In genomic region chr20:49219924-49220831, GRCh38 we compare ENCODE assay signal across 8 cellular contexts. TPM values are rescaled to one million over a fixed set of nuclear protein-coding genes. Genes with fewer than 3 reads are reported as not detected.
A peak's percentile ranks its signal among the peaks of the same experiment; 100 is the strongest.
DNase-seq lines count a peak whose midpoint lies in the region; ATAC-seq and TF ChIP-seq lines count a peak whose summit lies in the region.

No MANE protein-coding gene starts in this region.

- H2AFZ ChIP-seq in mesenchymal stem cell (ENCODE audit: low read depth, low read length): no peak overlapping the region

- TF ChIP-seq CTCF in breast epithelium (IDR thresholded peaks at IDR 0.05) (no peak), uterus (IDR thresholded peaks at IDR 0.05) (no peak)

- peak overlapping the region; percentile 70 for H4K91ac ChIP-seq in mesenchymal stem cell (ENCODE audit: low read length)

- no peak overlapping the region for H2BK5ac ChIP-seq in mesenchymal stem cell (ENCODE audit: low read depth, low read length, poor library complexity, severe bottlenecking)

- H3K27ac ChIP-seq in breast epithelium (peak overlapping the region; percentile 90 to 93), mesenchymal stem cell (ENCODE audit: low read length, poor library complexity, severe bottlenecking) (no peak overlapping the region), uterus (peak overlapping the region; percentile 86 to 92)

- peak overlapping the region; percentile 64 for H3K4me2 ChIP-seq in mesenchymal stem cell (ENCODE audit: low read length, poor library complexity, severe bottlenecking)

- H4K8ac ChIP-seq in mesenchymal stem cell (ENCODE audit: low read length): no peak overlapping the region

- no peak overlapping the region for H2BK120ac ChIP-seq in mesenchymal stem cell (ENCODE audit: low read depth, low read length)

- no peak overlapping the region for H2BK12ac ChIP-seq in mesenchymal stem cell (ENCODE audit: low read length in 2 of 2)

- no peak overlapping the region for H3K23ac ChIP-seq in mesenchymal stem cell (ENCODE audit: low read length in 2 of 2)

- H3K14ac ChIP-seq in mesenchymal stem cell (ENCODE audit: low read length in 2 of 2): peak overlapping the region in 1 of 2 experiments; percentile 19

- peak overlapping the region in 1 of 2 experiments; percentile 44 for H3K4ac ChIP-seq in mesenchymal stem cell (ENCODE audit: low read depth in 1 of 2, low read length in 2 of 2)

- H3K9me3 ChIP-seq in breast epithelium: no peaks in the 10 kb centered on the region
- no peaks in the 10 kb centered on the region for H3K9me3 ChIP-seq in mesenchymal stem cell (ENCODE audit: control insufficient read depth, low read length)
- H3K9me3 ChIP-seq in uterus: no peaks in the 10 kb centered on the region

- H3K4me3 ChIP-seq in breast epithelium: peak overlapping the region; percentile 69 to 79 (median 77)
- H3K4me3 ChIP-seq in mesenchymal stem cell (ENCODE audit: insufficient read depth in 1 of 2, low read depth in 1 of 2, low read length in 2 of 2): peak overlapping the region; percentile 80 to 96
- peak overlapping the region; percentile 76 to 89 for H3K4me3 ChIP-seq in uterus

- intact Hi-C loops in Right ventricle myocardium inferior (cut with DNase I): loop anchor here (2.0 kb wide), 1 partner anchor 31 kb away; the partner anchor contains the start of gene STAU1
- intact Hi-C loops in left cardiac atrium (cut with DNase I): loop anchor here (5.0 kb wide), 2 partner anchors 38 to 88 kb away; no protein-coding TSS in a partner anchor
- intact Hi-C loops in breast epithelium (cut with DNase I; ENCODE audit: low total_unique reads): no loop called here
- intact Hi-C loops in uterus (cut with DNase I; ENCODE audit: low total_unique reads): loop anchor here (5.0 kb wide), 1 partner anchor 88 kb away; no protein-coding TSS in a partner anchor

- H3K79me1 ChIP-seq in mesenchymal stem cell (replicated peaks; ENCODE audit: low read length, poor library complexity, severe bottlenecking): peaks cover 19% of the 10 kb centered on the region

- 75% methylated on average over 25 of the region's 28 CpGs for WGBS in mesenchymal stem cell

- H3K36me3 ChIP-seq in breast epithelium (no peaks in the 10 kb centered on the region), mesenchymal stem cell (ENCODE audit: control insufficient read depth in 1 of 2, insufficient read depth in 2 of 2, low read depth in 1 of 2, low read length in 2 of 2) (peaks cover 35 to 37% of the 10 kb centered on the region in 2 experiments), uterus (no peaks in the 10 kb centered on the region)

- H2AK5ac ChIP-seq in mesenchymal stem cell (ENCODE audit: low read length, severe bottlenecking): no peak overlapping the region

- TF ChIP-seq POLR2A in breast epithelium (IDR thresholded peaks at IDR 0.05): no peak
- no peak for TF ChIP-seq POLR2A in uterus (IDR thresholded peaks at IDR 0.05)

- no peak overlapping the region for H3K18ac ChIP-seq in mesenchymal stem cell (ENCODE audit: low read depth in 1 of 2, low read length in 2 of 2)

- peak; percentile 52 for DNase-seq in Right ventricle myocardium inferior (ENCODE audit: missing footprints)
- no peak for DNase-seq in left cardiac atrium
- no peak for DNase-seq in breast epithelium (ENCODE audit: low spot score in 2 of 2)
- peak; percentile 14 for DNase-seq in mesenchymal stem cell
- peak in 1 of 2 donors; percentile 18 for DNase-seq in uterus
- DNase-seq in GDM1 (lab: John Stamatoyannopoulos, UW): no peak

- peak overlapping the region; percentile 93 for H3K9ac ChIP-seq in mesenchymal stem cell (ENCODE audit: low read length)

- peaks cover 3 to 7% of the 10 kb centered on the region in 2 donors for H3K4me1 ChIP-seq in breast epithelium
- peaks cover 9% of the 10 kb centered on the region for H3K4me1 ChIP-seq in mesenchymal stem cell (ENCODE audit: control insufficient read depth, insufficient read depth, low read depth, low read length)
- no peaks in the 10 kb centered on the region for H3K4me1 ChIP-seq in uterus

- ATAC-seq in Right ventricle myocardium inferior: peak; percentile 1
- no peak for ATAC-seq in left cardiac atrium
- ATAC-seq in HG03095 (IDR thresholded peaks at IDR 0.05; ENCODE audit: unreplicated experiment): no peak
- ATAC-seq in GM19324 (IDR thresholded peaks at IDR 0.05; ENCODE audit: low FRiP score, unreplicated experiment): no peak

- no peaks in the 10 kb centered on the region for H3K27me3 ChIP-seq in breast epithelium
- no peaks in the 10 kb centered on the region for H3K27me3 ChIP-seq in mesenchymal stem cell (ENCODE audit: control insufficient read depth in 1 of 2, insufficient read depth in 1 of 2, low read length in 2 of 2)
- H3K27me3 ChIP-seq in uterus: no peaks in the 10 kb centered on the region

- H2BK15ac ChIP-seq in mesenchymal stem cell (ENCODE audit: low read depth, poor library complexity, severe bottlenecking): no peak overlapping the region

RNA-seq across cellular contexts. Expression of gene DDX27, which starts 1.0 kb away (rescaled TPM):
- total RNA-seq in Right ventricle myocardium inferior (15.8 TPM), left cardiac atrium (10 to 100 TPM; 13.3 to 19.0 TPM), breast epithelium (10 to 100 TPM; 28.5 to 35.1 (median 34.8) TPM), uterus (10 to 100 TPM; 11.8 to 35.8 (median 26.5) TPM)
- 34.0 TPM for polyA plus RNA-seq in mesenchymal stem cell (2013, experiment 1 of 2)
- polyA plus RNA-seq in mesenchymal stem cell (2013, experiment 2 of 2): 31.9 TPM

RNA-seq across cellular contexts. Expression of gene STAU1, which starts 32.0 kb away (rescaled TPM):
- total RNA-seq in Right ventricle myocardium inferior (60.7 TPM), left cardiac atrium (10 to 100 TPM; 48.7 to 61.8 TPM), breast epithelium (10 to 100 TPM; 79.8 to 85.2 (median 79.9) TPM), uterus (10 to 100 TPM; 52.6 to 97.1 (median 73.3) TPM)
- polyA plus RNA-seq in mesenchymal stem cell (2013, experiment 1 of 2): 80.8 TPM
- polyA plus RNA-seq in mesenchymal stem cell (2013, experiment 2 of 2): 80.1 TPM

RNA-seq across cellular contexts. Expression of gene ZNFX1, which starts 57.7 kb away (rescaled TPM):
- 21.0 TPM for total RNA-seq in Right ventricle myocardium inferior
- total RNA-seq in left cardiac atrium: 10 to 100 TPM; 20.3 to 24.5 TPM
- 10 to 100 TPM; 36.3 to 42.1 (median 36.7) TPM for total RNA-seq in breast epithelium
- polyA plus RNA-seq in mesenchymal stem cell (2013, experiment 1 of 2): 13.4 TPM
- 12.3 TPM for polyA plus RNA-seq in mesenchymal stem cell (2013, experiment 2 of 2)
- 10 to 100 TPM; 20.0 to 46.2 (median 26.3) TPM for total RNA-seq in uterus

Comparison
In these comparisons a context has a peak if more than half of its experiments do, and no peak if none do; other contexts are left out.
1. DNase-seq: peak in Right ventricle myocardium inferior (single experiment) and mesenchymal stem cell (single experiment); none in left cardiac atrium (single experiment), breast epithelium (0 of 2) and GDM1 (single experiment).
2. Peak in every context shown above with its lines, with median percentiles within 50 percentile points of each other: H3K4me3 ChIP-seq.